14 cellular contexts compared by ENCODE assay signal in the genomic region with DNA sequence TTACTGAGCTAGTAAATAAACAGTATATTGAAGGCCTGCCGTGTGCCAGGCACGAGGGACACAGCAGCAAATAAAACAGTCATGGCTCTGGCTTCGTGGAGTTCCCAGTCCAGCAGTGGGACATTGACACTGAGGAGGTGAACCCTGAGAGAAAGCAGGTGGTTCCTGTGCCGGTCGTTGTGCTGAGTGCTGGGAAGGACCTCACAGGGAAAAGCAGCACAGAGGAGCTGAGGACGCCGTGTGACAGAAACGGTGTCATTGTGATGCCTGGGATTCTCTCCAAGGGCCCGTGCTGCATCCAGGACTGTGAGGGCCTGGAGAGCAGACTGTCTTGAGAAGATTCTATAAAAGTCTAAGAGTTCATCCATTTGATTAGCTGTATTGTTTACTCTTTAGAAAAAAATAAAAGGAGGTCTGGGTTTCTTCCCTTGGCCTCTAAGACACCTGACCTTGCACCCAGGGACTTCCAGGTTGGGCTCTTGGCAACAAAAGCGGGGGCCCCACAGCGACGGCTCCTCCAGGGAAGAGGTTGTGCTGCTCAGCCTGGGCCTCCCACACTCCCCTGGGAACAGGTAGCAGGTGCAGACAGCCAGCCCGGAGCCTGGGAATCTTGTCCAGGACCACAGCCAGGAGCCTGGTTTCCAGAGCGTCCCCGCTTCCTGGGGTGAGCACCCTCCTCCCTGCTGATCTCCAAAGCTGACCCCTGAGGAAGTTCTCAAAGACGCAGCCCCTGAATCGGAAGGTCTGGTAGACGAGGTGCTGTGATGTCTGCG.
"Had no signal": no experiment of that assay in that cellular context is flagged by ENCODE, and none has a peak within 500 bp of the region (broad histone marks: within the 10 kb centered on the region; RNA-seq: fewer than 3 reads in every experiment).

No MANE protein-coding gene starts in this region.

- H3K27ac ChIP-seq: colonic mucosa had no signal

- H3K4me1 Mint-ChIP-seq: activated naive CD8-positive, alpha-beta T cell treated with anti-CD3 and anti-CD28 coated beads for 36 hours; stimulated activated naive CD8-positive, alpha-beta T cell treated with anti-CD3 and anti-CD28 coated beads, Interleukin-15, amount 100 ng/mL, for 72 hours had no signal

- H3K36me3 Mint-ChIP-seq: activated naive CD8-positive, alpha-beta T cell treated with anti-CD3 and anti-CD28 coated beads for 36 hours; type B pancreatic cell had no signal

- H3K4me1 ChIP-seq: colonic mucosa had no signal

- DNase-seq: activated CD4-positive, alpha-beta T cell treated with anti-CD3 and anti-CD28 coated beads, Interleukin-2, amount 50 U/mL, for 1 hour; activated naive CD8-positive, alpha-beta T cell treated with anti-CD3 and anti-CD28 coated beads for 36 hours; amygdala; body of pancreas; central memory CD4-positive, alpha-beta T cell; colonic mucosa; kidney glomerular epithelial cell; stimulated activated CD4-positive, alpha-beta T cell treated with anti-CD3 and anti-CD28 coated beads, Interleukin-1b, Interleukin-23, amount 100 ng/mL, for 48 hours; stimulated activated naive CD8-positive, alpha-beta T cell treated with anti-CD3 and anti-CD28 coated beads, Interleukin-15, amount 100 ng/mL, for 72 hours had no signal

- H3K27ac Mint-ChIP-seq: activated naive CD8-positive, alpha-beta T cell treated with anti-CD3 and anti-CD28 coated beads for 36 hours; activated T-helper 1 cell treated with anti-CD3 and anti-CD28 coated beads, Interleukin-12 subunit alpha, Interleukin-12 subunit beta, Interleukin-2, Interleukin-4 antibody, amounts not matched to agents 30 ng/mL and 10 ng/mL and 1 ng/mL, durations not matched to agents 14 hours and 24 hours and 36 hours; T-helper 2 cell treated with Interferon-gamma antibody and Interleukin-4, amounts not matched to agents 5 μg/mL and 100 μg/mL, for 36 hours; type B pancreatic cell had no signal

- H3K4me3 ChIP-seq: body of pancreas, colonic mucosa had no signal

- ATAC-seq: activated CD4-positive, CD25-positive, alpha-beta regulatory T cell treated with anti-CD3 and anti-CD28 coated beads, Interleukin-2, amount 50 U/mL, for 24 hours; body of pancreas; esophagus mucosa; stimulated activated naive CD8-positive, alpha-beta T cell treated with anti-CD3 and anti-CD28 coated beads, Interleukin-15, amount 100 ng/mL, for 72 hours had no signal

- H3K27me3 ChIP-seq: body of pancreas, colonic mucosa had no signal

- H3K27me3 Mint-ChIP-seq: activated naive CD8-positive, alpha-beta T cell treated with anti-CD3 and anti-CD28 coated beads for 36 hours; stimulated activated naive CD8-positive, alpha-beta T cell treated with anti-CD3 and anti-CD28 coated beads, Interleukin-15, amount 100 ng/mL, for 72 hours had no signal

- H3K4me3 Mint-ChIP-seq: activated naive CD8-positive, alpha-beta T cell treated with anti-CD3 and anti-CD28 coated beads for 36 hours; activated T-helper 1 cell treated with anti-CD3 and anti-CD28 coated beads, Interleukin-12 subunit alpha, Interleukin-12 subunit beta, Interleukin-2, Interleukin-4 antibody, amounts not matched to agents 30 ng/mL and 10 ng/mL and 1 ng/mL, durations not matched to agents 14 hours and 24 hours and 36 hours; stimulated activated naive CD8-positive, alpha-beta T cell treated with anti-CD3 and anti-CD28 coated beads, Interleukin-15, amount 100 ng/mL, for 72 hours; T-helper 2 cell treated with Interferon-gamma antibody and Interleukin-4, amounts not matched to agents 5 μg/mL and 100 μg/mL, for 36 hours; type B pancreatic cell had no signal

- H3K9me3 Mint-ChIP-seq: activated naive CD8-positive, alpha-beta T cell treated with anti-CD3 and anti-CD28 coated beads for 36 hours; activated T-helper 1 cell treated with anti-CD3 and anti-CD28 coated beads, Interleukin-12 subunit alpha, Interleukin-12 subunit beta, Interleukin-2, Interleukin-4 antibody, amounts not matched to agents 30 ng/mL and 10 ng/mL and 1 ng/mL, durations not matched to agents 14 hours and 24 hours and 36 hours; stimulated activated naive CD8-positive, alpha-beta T cell treated with anti-CD3 and anti-CD28 coated beads, Interleukin-15, amount 100 ng/mL, for 72 hours; T-helper 2 cell treated with Interferon-gamma antibody and Interleukin-4, amounts not matched to agents 5 μg/mL and 100 μg/mL, for 36 hours; type B pancreatic cell had no signal

- H3K36me3 ChIP-seq: colonic mucosa had no signal

- H3K9me3 ChIP-seq: body of pancreas, colonic mucosa had no signal
